In the genomic region with DNA sequence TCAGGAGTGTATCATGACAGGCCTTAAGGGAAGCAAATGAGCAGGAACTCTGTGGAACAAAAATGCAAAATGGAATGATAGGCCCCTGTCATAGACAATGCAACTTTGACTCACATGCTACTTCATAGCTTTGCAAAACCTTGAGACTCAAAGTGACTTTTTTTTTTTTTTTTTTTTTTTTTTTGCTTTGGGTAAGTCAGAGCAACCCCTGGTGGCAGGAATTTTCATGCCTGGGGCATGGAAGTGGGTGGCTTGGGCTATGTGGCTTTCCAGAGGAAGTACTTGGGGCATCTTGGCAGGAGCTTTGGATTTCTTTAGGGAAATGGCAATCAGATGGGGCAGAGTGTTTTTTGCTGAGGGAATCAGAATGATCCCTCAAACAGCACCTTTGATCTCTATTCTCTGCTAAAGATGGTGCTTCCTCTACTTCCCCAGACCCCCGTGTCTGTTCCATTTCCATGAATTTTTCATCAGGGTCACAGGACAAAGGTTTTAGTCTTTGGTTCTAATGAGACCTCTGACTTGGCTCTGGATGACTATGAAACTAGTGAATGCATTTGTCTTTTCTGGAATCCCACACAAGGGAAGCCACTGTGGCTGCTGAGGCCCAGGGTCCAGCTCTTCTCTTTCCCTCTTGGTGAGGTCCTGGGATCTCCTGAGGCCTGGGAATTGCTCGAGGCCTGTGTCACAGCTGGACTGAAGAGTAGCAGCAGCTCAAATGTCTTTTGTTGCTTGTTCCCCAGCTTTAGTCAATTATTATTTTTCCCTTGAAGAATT, we compare ENCODE assay signal across 8 cellular contexts.
DNase-seq lines count a peak whose midpoint lies in the region; ATAC-seq and TF ChIP-seq lines count a peak whose summit lies in the region.

No MANE protein-coding gene starts in this region.

- H3K9me3 ChIP-seq in HCT116 (ENCODE audit: control insufficient read depth in 1 of 2, insufficient read depth in 1 of 2, low read depth in 1 of 2, low read length in 2 of 2): no peaks in the 10 kb centered on the region
- no peaks in the 10 kb centered on the region for H3K9me3 ChIP-seq in sigmoid colon

- no peak overlapping the region for H3K9ac ChIP-seq in HCT116 (ENCODE audit: low read length)

- intact Hi-C loops in HCT116 (cut with micrococcal nuclease): loop anchor here (5.0 kb wide), 1 partner anchor 216 kb away; no protein-coding TSS in a partner anchor
- intact Hi-C loops in Right ventricle myocardium superior (cut with DNase I): loop anchor here (2.0 to 10.0 kb wide), 2 partner anchors 61 to 77 kb away; partner anchors contain the start of gene NSMCE4A
- intact Hi-C loops in sigmoid colon (cut with DNase I): loop anchor here (2.0 to 5.0 kb wide), 2 partner anchors 77 to 124 kb away; partner anchors contain the start of genes ATE1 and NSMCE4A

- no peaks in the 10 kb centered on the region for H4K20me1 ChIP-seq in HCT116 (ENCODE audit: insufficient read depth)

- H3K79me2 ChIP-seq in HCT116 (ENCODE audit: insufficient read depth, low read length): no peaks in the 10 kb centered on the region

- POLR2A ChIA-PET in HCT116 (lab: Charles Lee): interaction anchor here (0.7 to 1.6 kb wide), 3 partner anchors 12 to 61 kb away, joined by 3 to 5 read pairs (median 4); no protein-coding TSS in a partner anchor

- 70% methylated on average over 2 of the region's 2 CpGs for WGBS in sigmoid colon, 2 donors

- peak overlapping the region; percentile 64 for H2AFZ ChIP-seq in HCT116 (ENCODE audit: low read depth, low read length, poor library complexity, severe bottlenecking)

- DNase-seq in HCT116 (ENCODE audit: low read depth, low spot score): peak; percentile 79
- DNase-seq in SW480 (ENCODE audit: low spot score): peak; percentile 59
- peak; percentile 56 for DNase-seq in Right ventricle myocardium superior
- peak; percentile 80 for DNase-seq in sigmoid colon
- no peak for DNase-seq in middle frontal gyrus (ENCODE audit: extremely low spot score, low spot score)
- no peak for DNase-seq in COR-L47 (lab: John Stamatoyannopoulos, UW)
- no peak for DNase-seq in activated effector memory CD4-positive, alpha-beta T cell treated with anti-CD3 and anti-CD28 coated beads, Interleukin-2, amount 50 U/mL, for 16 hours

- peak overlapping the region; percentile 20; the same call in 1 of the 2 replicates for H3K4me2 ChIP-seq in HCT116 (ENCODE audit: low read length)

- no TSS peak for BruUV-seq in HCT116 (replicated peaks; lab: Mats Ljungman, UMichigan)

- TF ChIP-seq CTCF in HCT116 (IDR thresholded peaks at IDR 0.05 in 2 of 3, conservative IDR thresholded peaks at IDR 0.05 in 1 of 3; ENCODE audit: borderline replicate concordance in 1 of 3, insufficient read depth in 1 of 3, low read depth in 2 of 3, low read length in 2 of 3) (peak; percentile 74 to 98 (median 96)), sigmoid colon (IDR thresholded peaks at IDR 0.05) (peak in 3 of 4 experiments; percentile 53 to 73 (median 61))

- peaks cover 12 to 17% of the 10 kb centered on the region in 2 experiments for H3K4me1 ChIP-seq in HCT116 (ENCODE audit: control insufficient read depth in 1 of 2, insufficient read depth in 2 of 2, low read length in 2 of 2)
- peaks cover 0 to 20% (median 11%) of the 10 kb centered on the region in 4 donors for H3K4me1 ChIP-seq in sigmoid colon

- CTCF ChIA-PET in HCT116 (lab: Charles Lee): interaction anchor here (0.7 to 2.8 kb wide), 21 partner anchors 9 to 284 kb away, joined by 3 to 27 read pairs (median 4); partner anchors contain the start of gene NSMCE4A

- TF ChIP-seq EP300 in sigmoid colon (IDR thresholded peaks at IDR 0.05): no peak

- ATAC-seq in HCT116 (peak; percentile 73), Right ventricle myocardium superior (ENCODE audit: poor library complexity) (peak; percentile 21), GM21619 (IDR thresholded peaks at IDR 0.05; ENCODE audit: unreplicated experiment) (no peak)

- H3K27ac ChIP-seq in HCT116 (ENCODE audit: low read depth, low read length): no peak overlapping the region
- H3K27ac ChIP-seq in sigmoid colon: peak overlapping the region; percentile 58 to 68 (median 66)

- TF ChIP-seq RAD21 in HCT116 (IDR thresholded peaks at IDR 0.05; ENCODE audit: low read depth): peak; percentile 76

- TF ChIP-seq POLR2A in HCT116 (IDR thresholded peaks at IDR 0.05; ENCODE audit: borderline replicate concordance, extremely low read depth, insufficient read depth, insufficient read length) (no peak), sigmoid colon (IDR thresholded peaks at IDR 0.05) (no peak)

- no peaks in the 10 kb centered on the region for H3K9me2 ChIP-seq in HCT116 (ENCODE audit: insufficient read depth)

- H3K4me3 ChIP-seq in HCT116 (replicated peaks in 1 of 2; ENCODE audit: low read depth in 1 of 2, low read length in 2 of 2): no peak overlapping the region
- no peak overlapping the region for H3K4me3 ChIP-seq in sigmoid colon

- H3K36me3 ChIP-seq in HCT116 (ENCODE audit: control insufficient read depth in 1 of 2, insufficient read depth in 2 of 2, low read length in 2 of 2): no peaks in the 10 kb centered on the region
- peaks cover 0 to 8% (median 0%) of the 10 kb centered on the region in 4 donors for H3K36me3 ChIP-seq in sigmoid colon

- H3K27me3 ChIP-seq in HCT116 (ENCODE audit: insufficient read depth, low read length) (no peaks in the 10 kb centered on the region), sigmoid colon (no peaks in the 10 kb centered on the region)

- RAD21 ChIA-PET in HCT116 (lab: Charles Lee; ENCODE audit: low non-redundant PET in 1 of 2, low total read pairs in 2 of 2, uncharacterized antibody in 2 of 2, unreplicated experiment in 2 of 2): interaction anchor here in 1 of 2 experiments (1.5 kb wide), 1 partner anchor 61 kb away, joined by 3 read pairs; no protein-coding TSS in a partner anchor

TF ChIP-seq in HCT116, 20 proteins besides CTCF, POLR2A, EP300 and RAD21:
- peak; percentile 62 for TF ChIP-seq EGR1 (IDR thresholded peaks at IDR 0.05; ENCODE audit: low read depth)
- peak; percentile 64 for TF ChIP-seq YY1 (IDR thresholded peaks at IDR 0.05; ENCODE audit: extremely low read depth, insufficient replicate concordance, low read depth, low read length)
- TF ChIP-seq POLR2AphosphoS5 (IDR thresholded peaks at IDR 0.05; ENCODE audit: low read depth, low read length): peak; percentile 23; the same call in 1 of the 2 replicates
- TF ChIP-seq CBX3 (IDR thresholded peaks at IDR 0.05; ENCODE audit: low read depth): peak; percentile 63; the same call in 1 of the 2 replicates
- TF ChIP-seq, protein P1, sequence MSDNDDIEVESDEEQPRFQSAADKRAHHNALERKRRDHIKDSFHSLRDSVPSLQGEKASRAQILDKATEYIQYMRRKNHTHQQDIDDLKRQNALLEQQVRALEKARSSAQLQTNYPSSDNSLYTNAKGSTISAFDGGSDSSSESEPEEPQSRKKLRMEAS (IDR thresholded peaks at IDR 0.05): peak; percentile 22; the same call in 1 of the 2 replicates
- TF ChIP-seq ZBTB33 (IDR thresholded peaks at IDR 0.05; ENCODE audit: extremely low read depth, insufficient replicate concordance, low read length): no peak

Comparison
In these comparisons a context has a peak if more than half of its experiments do, and no peak if none do; other contexts are left out.
1. DNase-seq: peak in HCT116 (single experiment), SW480 (single experiment), Right ventricle myocardium superior (single experiment) and sigmoid colon (single experiment); none in middle frontal gyrus (single experiment), COR-L47 (single experiment) and activated effector memory CD4-positive, alpha-beta T cell treated with anti-CD3 and anti-CD28 coated beads, Interleukin-2, amount 50 U/mL, for 16 hours (single experiment).